1 cellular context compared by ENCODE assay signal in the genomic region with DNA sequence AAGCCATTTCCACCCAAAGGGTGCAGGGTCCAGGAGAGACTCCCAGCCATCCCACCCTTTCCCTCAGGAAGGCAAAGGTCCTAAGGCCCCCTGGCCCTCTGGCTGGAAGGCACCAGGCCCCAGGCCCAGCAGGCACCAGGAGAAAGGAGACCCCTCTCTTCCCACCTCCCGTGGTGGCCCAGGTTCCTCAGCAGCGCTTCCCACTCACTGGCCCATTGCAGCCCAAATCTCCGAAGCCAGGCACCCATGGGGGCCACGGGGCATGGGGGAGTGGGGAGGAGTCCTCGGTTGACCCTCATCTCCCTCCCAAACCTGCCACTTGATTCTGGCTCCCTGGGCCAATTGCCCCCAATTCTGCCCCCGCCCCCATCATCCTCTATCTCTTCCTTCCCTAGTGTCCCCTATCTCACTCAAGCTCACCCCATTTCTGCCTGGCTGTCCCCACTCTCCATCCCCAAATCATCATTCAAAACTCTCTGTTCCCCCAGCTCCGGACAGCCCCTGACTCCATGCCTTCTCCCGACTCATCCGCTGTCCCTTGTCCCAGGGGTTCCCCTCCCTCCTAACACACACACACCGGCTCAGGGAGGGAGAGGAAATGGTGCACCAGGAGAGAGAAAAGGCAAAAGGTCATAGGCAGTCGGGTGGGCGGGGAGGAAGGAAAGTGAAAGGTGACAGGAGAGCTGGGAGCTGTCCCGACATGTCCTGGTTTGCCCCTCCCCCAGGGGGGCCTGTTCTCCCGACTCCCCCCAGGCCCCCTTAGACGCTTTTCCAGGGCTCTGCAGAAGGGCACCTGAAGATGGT.
TF ChIP-seq lines count a peak whose summit lies in the region.

No MANE protein-coding gene starts in this region.

TF ChIP-seq in HepG2, 621 proteins besides CTCF, POLR2A, EP300 and RAD21 (continues in another document):
- peak; percentile 17; the same call in 1 of the 2 replicates for TF ChIP-seq GATAD2A (CRISPR knock-in tag; IDR thresholded peaks at IDR 0.05)
- 0 out of 2 replicates have a peak, but pooled peaks have one; percentile 57 for TF ChIP-seq PRMT3 (CRISPR knock-in tag; IDR thresholded peaks at IDR 0.05; ENCODE audit: borderline replicate concordance, low read depth)
- no peak for TF ChIP-seq ZNF781 (CRISPR knock-in tag; IDR thresholded peaks at IDR 0.05; ENCODE audit: borderline replicate concordance, not compliant biosample characterization)
- no peak for TF ChIP-seq ZC3H13 (CRISPR knock-in tag; IDR thresholded peaks at IDR 0.05)
- TF ChIP-seq ZNF441 (CRISPR knock-in tag; IDR thresholded peaks at IDR 0.05; ENCODE audit: borderline replicate concordance): no peak
- TF ChIP-seq PCBP1 (IDR thresholded peaks at IDR 0.05; ENCODE audit: borderline replicate concordance, low read depth, low read length): no peak
- TF ChIP-seq ZNF17 (CRISPR knock-in tag; IDR thresholded peaks at IDR 0.05): no peak
- TF ChIP-seq SMARCC2 (IDR thresholded peaks at IDR 0.05): no peak
- no peak for TF ChIP-seq ZIK1 (CRISPR knock-in tag; IDR thresholded peaks at IDR 0.05; ENCODE audit: borderline replicate concordance, low read depth)
- no peak for TF ChIP-seq NR1H2 (CRISPR knock-in tag; IDR thresholded peaks at IDR 0.05; ENCODE audit: borderline replicate concordance, low read depth)
- TF ChIP-seq DNMT1 (CRISPR knock-in tag; IDR thresholded peaks at IDR 0.05): no peak
- no peak for TF ChIP-seq ZNF446 (CRISPR knock-in tag; IDR thresholded peaks at IDR 0.05)
- TF ChIP-seq SNAPC5 (CRISPR knock-in tag; IDR thresholded peaks at IDR 0.05; ENCODE audit: borderline replicate concordance): no peak
- no peak for TF ChIP-seq GATA4 (IDR thresholded peaks at IDR 0.05; ENCODE audit: borderline replicate concordance, low read depth)
- TF ChIP-seq HNF1A (IDR thresholded peaks at IDR 0.05; ENCODE audit: low read depth): no peak
- TF ChIP-seq HNF1A (CRISPR knock-in tag; IDR thresholded peaks at IDR 0.05; ENCODE audit: borderline replicate concordance): no peak
- 0 out of 2 replicates have a peak, but pooled peaks have one; percentile 23 for TF ChIP-seq KAT8 (CRISPR knock-in tag; IDR thresholded peaks at IDR 0.05)
- TF ChIP-seq SAFB2 (CRISPR knock-in tag; IDR thresholded peaks at IDR 0.05; ENCODE audit: borderline replicate concordance, low read depth): no peak
- TF ChIP-seq, protein P1, sequence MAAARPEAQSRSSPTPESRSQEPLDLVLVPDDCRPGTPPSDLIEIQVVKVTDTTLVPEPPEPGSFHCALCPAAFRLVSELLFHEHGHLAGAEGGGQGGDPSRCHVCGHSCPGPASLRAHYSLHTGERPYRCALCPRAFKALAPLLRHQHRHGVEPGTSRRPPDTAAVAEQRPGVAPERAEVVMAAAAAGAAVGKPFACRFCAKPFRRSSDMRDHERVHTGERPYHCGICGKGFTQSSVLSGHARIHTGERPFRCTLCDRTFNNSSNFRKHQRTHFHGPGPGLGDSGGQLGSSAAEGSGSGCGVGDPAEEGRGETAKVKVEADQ (CRISPR knock-in tag; IDR thresholded peaks at IDR 0.05; ENCODE audit: borderline replicate concordance): no peak
- no peak for TF ChIP-seq XRCC5 (optimal IDR thresholded peaks at IDR 0.05; ENCODE audit: low read length)
- TF ChIP-seq IRF2 (CRISPR knock-in tag; IDR thresholded peaks at IDR 0.05): 0 out of 2 replicates have a peak, but pooled peaks have one; percentile 9
- TF ChIP-seq PPARG (CRISPR knock-in tag; conservative IDR thresholded peaks at IDR 0.05): peak; percentile 80
- TF ChIP-seq MZF1 (CRISPR knock-in tag; IDR thresholded peaks at IDR 0.05; ENCODE audit: borderline replicate concordance): no peak
- no peak for TF ChIP-seq ZNF83 (CRISPR knock-in tag; IDR thresholded peaks at IDR 0.05; ENCODE audit: borderline replicate concordance)
- no peak for TF ChIP-seq ZNF282 (IDR thresholded peaks at IDR 0.05; ENCODE audit: partially characterized antibody)
- no peak for TF ChIP-seq FOSL2 (CRISPR knock-in tag; IDR thresholded peaks at IDR 0.05)
- peak; percentile 23; the same call in 1 of the 2 replicates for TF ChIP-seq GABPB1 (CRISPR knock-in tag; IDR thresholded peaks at IDR 0.05)
- 0 out of 2 replicates have a peak, but pooled peaks have one; percentile 23 for TF ChIP-seq POLR2AphosphoS5 (IDR thresholded peaks at IDR 0.05; ENCODE audit: low read depth, low read length)
- TF ChIP-seq HDAC6 (IDR thresholded peaks at IDR 0.05; ENCODE audit: low read depth, low read length): no peak
- TF ChIP-seq ELK4 (CRISPR knock-in tag; IDR thresholded peaks at IDR 0.05; ENCODE audit: borderline replicate concordance): no peak
- no peak for TF ChIP-seq IRX3 (CRISPR knock-in tag; IDR thresholded peaks at IDR 0.05; ENCODE audit: borderline replicate concordance, low read depth)
- no peak for TF ChIP-seq RERE (CRISPR knock-in tag; IDR thresholded peaks at IDR 0.05; ENCODE audit: low read depth)
- no peak for TF ChIP-seq LRRFIP1 (CRISPR knock-in tag; conservative IDR thresholded peaks at IDR 0.05)
- 0 out of 2 replicates have a peak, but pooled peaks have one; percentile 26 for TF ChIP-seq ELF3 (CRISPR knock-in tag; IDR thresholded peaks at IDR 0.05)
- TF ChIP-seq, protein P2, sequence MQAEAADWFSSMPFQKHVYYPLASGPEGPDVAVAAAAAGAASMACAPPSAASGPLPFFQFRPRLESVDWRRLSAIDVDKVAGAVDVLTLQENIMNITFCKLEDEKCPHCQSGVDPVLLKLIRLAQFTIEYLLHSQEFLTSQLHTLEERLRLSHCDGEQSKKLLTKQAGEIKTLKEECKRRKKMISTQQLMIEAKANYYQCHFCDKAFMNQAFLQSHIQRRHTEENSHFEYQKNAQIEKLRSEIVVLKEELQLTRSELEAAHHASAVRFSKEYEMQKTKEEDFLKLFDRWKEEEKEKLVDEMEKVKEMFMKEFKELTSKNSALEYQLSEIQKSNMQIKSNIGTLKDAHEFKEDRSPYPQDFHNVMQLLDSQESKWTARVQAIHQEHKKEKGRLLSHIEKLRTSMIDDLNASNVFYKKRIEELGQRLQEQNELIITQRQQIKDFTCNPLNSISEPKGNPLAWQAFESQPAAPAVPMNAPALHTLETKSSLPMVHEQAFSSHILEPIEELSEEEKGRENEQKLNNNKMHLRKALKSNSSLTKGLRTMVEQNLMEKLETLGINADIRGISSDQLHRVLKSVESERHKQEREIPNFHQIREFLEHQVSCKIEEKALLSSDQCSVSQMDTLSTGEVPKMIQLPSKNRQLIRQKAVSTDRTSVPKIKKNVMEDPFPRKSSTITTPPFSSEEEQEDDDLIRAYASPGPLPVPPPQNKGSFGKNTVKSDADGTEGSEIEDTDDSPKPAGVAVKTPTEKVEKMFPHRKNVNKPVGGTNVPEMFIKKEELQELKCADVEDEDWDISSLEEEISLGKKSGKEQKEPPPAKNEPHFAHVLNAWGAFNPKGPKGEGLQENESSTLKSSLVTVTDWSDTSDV (CRISPR knock-in tag; IDR thresholded peaks at IDR 0.05): no peak
- no peak for TF ChIP-seq KLF9 (CRISPR knock-in tag; IDR thresholded peaks at IDR 0.05; ENCODE audit: low read depth)
- no peak for TF ChIP-seq ZNF207 (IDR thresholded peaks at IDR 0.05; ENCODE audit: borderline replicate concordance)
- TF ChIP-seq EED (CRISPR knock-in tag; IDR thresholded peaks at IDR 0.05): no peak
- TF ChIP-seq ZNF549 (CRISPR knock-in tag; IDR thresholded peaks at IDR 0.05): no peak
